24 cellular contexts compared by ENCODE assay signal in the genomic region with DNA sequence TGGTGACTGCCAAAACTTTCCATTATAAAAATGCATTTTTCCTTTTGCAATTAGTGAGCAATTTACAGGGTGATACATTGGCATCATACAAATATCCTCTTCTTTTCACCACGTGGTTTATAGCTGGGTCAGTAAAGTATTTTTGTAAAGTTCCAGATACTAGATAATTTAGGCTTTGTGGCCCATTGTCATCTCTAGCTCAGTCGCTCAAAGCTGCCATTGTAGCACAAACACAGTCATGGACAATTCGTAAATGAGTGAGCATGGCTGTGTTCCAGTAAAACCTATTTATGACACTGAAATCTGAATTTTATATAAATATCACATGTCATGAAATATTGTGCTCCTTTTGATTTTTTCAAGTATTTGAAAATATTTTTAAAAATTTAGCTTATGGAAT.
"Had no signal": no experiment of that assay in that cellular context is flagged by ENCODE, and none has a peak within 500 bp of the region (broad histone marks: within the 10 kb centered on the region; RNA-seq: fewer than 3 reads in every experiment).

No MANE protein-coding gene starts in this region.

- H3K27me3 ChIP-seq: right atrium auricular region, right lobe of liver, upper lobe of right lung had no signal

- H3K9me3 ChIP-seq: left ventricle myocardium inferior, neutrophil, right atrium auricular region, right lobe of liver, suprapubic skin, thoracic aorta, tibial artery, upper lobe of right lung had no signal

- DNase-seq: immature natural killer cell; islet precursor cell; left ventricle myocardium inferior; mesendoderm; naive B cell; natural killer cell; nephron progenitor cell; occipital lobe; right lobe of liver; stimulated activated CD4-positive, alpha-beta T cell treated with anti-CD3 and anti-CD28 coated beads, Interleukin-1b, Interleukin-23, amount 100 ng/mL, for 48 hours; stimulated activated CD4-positive, alpha-beta T cell treated with anti-CD3 and anti-CD28 coated beads, Interleukin-2, amount 100 ng/mL, for 48 hours; stimulated activated naive CD4-positive, alpha-beta T cell; tibial artery; trophoblast cell; upper lobe of right lung had no signal

- H3K4me1 ChIP-seq: parathyroid adenoma had no signal

- H3K4me3 ChIP-seq: left ventricle myocardium inferior, lung, neural progenitor cell, right atrium auricular region, right lobe of liver, smooth muscle cell, suprapubic skin, thoracic aorta, tibial artery, upper lobe of right lung had no signal

- H3K27ac ChIP-seq: left ventricle myocardium inferior, neural progenitor cell, neutrophil, parathyroid adenoma, right atrium auricular region, right lobe of liver, suprapubic skin, thoracic aorta, tibial artery, upper lobe of right lung had no signal

- H3K36me3 ChIP-seq: left ventricle myocardium inferior, neural progenitor cell, neutrophil, right atrium auricular region, right lobe of liver, suprapubic skin, thoracic aorta, tibial artery, upper lobe of right lung had no signal

- ATAC-seq: natural killer cell; right lobe of liver; stimulated activated effector memory CD8-positive, alpha-beta T cell treated with anti-CD3 and anti-CD28 coated beads, Interleukin-12 subunit alpha, Interleukin-12 subunit beta, amount 100 ng/mL, for 72 hours; upper lobe of right lung had no signal
